Comparison of ENCODE assay signal across 19 cellular contexts in the genomic region with DNA sequence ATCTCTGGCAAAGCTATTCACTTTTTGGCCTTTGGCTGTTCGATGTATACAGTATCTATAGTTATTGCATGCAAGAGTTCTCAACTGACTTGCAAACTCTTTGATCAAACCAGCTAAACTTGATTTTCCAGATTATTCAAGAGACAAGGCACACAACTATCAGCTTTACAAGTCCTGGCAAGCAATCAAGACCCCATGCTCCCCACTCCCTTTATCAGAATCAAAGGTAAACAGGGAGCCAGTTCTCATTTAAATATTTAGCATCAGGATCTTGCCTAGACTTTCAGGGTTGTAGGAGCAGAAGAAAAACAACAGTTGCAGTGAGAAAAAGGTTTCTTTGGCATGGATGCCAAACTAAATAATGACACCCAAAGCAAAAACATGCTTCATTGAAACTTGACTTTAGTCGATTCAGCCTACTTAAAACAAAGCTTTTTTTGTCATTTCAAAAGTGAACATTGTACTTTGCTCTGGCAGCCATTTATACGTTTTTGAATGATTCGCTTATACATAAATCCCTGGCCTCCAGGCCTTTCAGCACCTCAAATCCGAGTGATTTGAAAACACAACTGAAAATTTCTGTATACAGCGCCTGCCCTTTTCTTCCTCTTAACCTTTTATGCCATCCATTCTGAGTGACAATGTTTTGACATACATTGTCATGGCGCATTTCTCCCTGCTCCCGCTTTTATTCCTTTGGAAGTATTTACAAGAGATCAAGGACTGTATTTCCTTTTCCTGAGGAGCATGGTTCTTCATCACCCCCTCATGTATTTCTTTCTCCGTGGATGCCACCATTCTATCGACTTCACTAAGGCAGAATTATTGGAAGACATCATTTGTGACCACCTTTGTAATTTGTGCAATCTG.
DNase-seq lines count a peak whose midpoint lies in the region; ATAC-seq and TF ChIP-seq lines count a peak whose summit lies in the region.
"Had no signal": no experiment of that assay in that cellular context is flagged by ENCODE, and none has a peak within 500 bp of the region (broad histone marks: within the 10 kb centered on the region; RNA-seq: fewer than 3 reads in every experiment).

No MANE protein-coding gene starts in this region.

- no peak overlapping the region for H3K4me3 Mint-ChIP-seq in GM23338
- no peak overlapping the region for H3K4me3 Mint-ChIP-seq in naive thymus-derived CD8-positive, alpha-beta T cell
- H3K4me3 Mint-ChIP-seq: activated CD4-positive, alpha-beta memory T cell treated with anti-CD3 and anti-CD28 coated beads for 36 hours; activated T-cell treated with anti-CD3 and anti-CD28 coated beads, Interleukin-2, amount 50 U/mL, for 4 hours; central memory CD8-positive, alpha-beta T cell; effector memory CD8-positive, alpha-beta T cell; H9; natural killer cell treated with Interleukin-12 subunit alpha and Interleukin-12 subunit beta and Interleukin-15 and Interleukin-18, amount 100 ng/mL, for 72 hours had no signal

- no peak overlapping the region for H3K27ac Mint-ChIP-seq in GM23338
- H3K27ac Mint-ChIP-seq in naive thymus-derived CD8-positive, alpha-beta T cell: no peak overlapping the region
- H3K27ac Mint-ChIP-seq: activated CD4-positive, alpha-beta memory T cell treated with anti-CD3 and anti-CD28 coated beads for 36 hours; effector memory CD8-positive, alpha-beta T cell; natural killer cell treated with Interleukin-12 subunit alpha and Interleukin-12 subunit beta and Interleukin-15 and Interleukin-18, amount 100 ng/mL, for 72 hours had no signal

- no peaks in the 10 kb centered on the region for H3K36me3 ChIP-seq in GM23338 (ENCODE audit: insufficient read depth)
- H3K36me3 ChIP-seq in prostate gland: no peaks in the 10 kb centered on the region

- H4K20me1 ChIP-seq in GM23338 (replicated peaks; ENCODE audit: insufficient read depth): no peaks in the 10 kb centered on the region

- peaks cover 24% of the 10 kb centered on the region for H3K4me1 Mint-ChIP-seq in GM23338
- H3K4me1 Mint-ChIP-seq in naive thymus-derived CD8-positive, alpha-beta T cell: peaks cover 0 to 3% (median 0%) of the 10 kb centered on the region in 4 donors
- H3K4me1 Mint-ChIP-seq: central memory CD8-positive, alpha-beta T cell had no signal

- H3K4me1 ChIP-seq in GM23338 (ENCODE audit: insufficient read depth): peaks cover 16% of the 10 kb centered on the region; the same call in 1 of the 2 replicates
- H3K4me1 ChIP-seq in prostate gland (replicated peaks): peaks cover 4% of the 10 kb centered on the region

- H3K4me2 ChIP-seq in GM23338: no peak overlapping the region

- no peaks in the 10 kb centered on the region for H3K79me2 ChIP-seq in GM23338 (replicated peaks; ENCODE audit: insufficient read depth)

- ATAC-seq in GM23338: no peak
- ATAC-seq in esophagus mucosa: peak; percentile 71
- no peak for ATAC-seq in naive thymus-derived CD8-positive, alpha-beta T cell
- no peak for ATAC-seq in HG03432 (IDR thresholded peaks at IDR 0.05; ENCODE audit: unreplicated experiment)
- no peak for ATAC-seq in HG02840 (IDR thresholded peaks at IDR 0.05; ENCODE audit: low FRiP score, unreplicated experiment)
- ATAC-seq: activated T-cell treated with anti-CD3 and anti-CD28 coated beads, Interleukin-2, amount 50 U/mL, for 4 hours; effector memory CD8-positive, alpha-beta T cell; natural killer cell treated with Interleukin-12 subunit alpha and Interleukin-12 subunit beta and Interleukin-15 and Interleukin-18, amount 100 ng/mL, for 72 hours had no signal

- TF ChIP-seq CTCF in GM23338 (conservative IDR thresholded peaks at IDR 0.05; ENCODE audit: low read depth in 2 of 2) (no peak), prostate gland (IDR thresholded peaks at IDR 0.05) (no peak)

- no peaks in the 10 kb centered on the region for H3K9me3 Mint-ChIP-seq in GM23338
- H3K9me3 Mint-ChIP-seq in naive thymus-derived CD8-positive, alpha-beta T cell: no peaks in the 10 kb centered on the region
- H3K9me3 Mint-ChIP-seq: activated CD4-positive, alpha-beta memory T cell treated with anti-CD3 and anti-CD28 coated beads for 36 hours; activated T-cell treated with anti-CD3 and anti-CD28 coated beads, Interleukin-2, amount 50 U/mL, for 4 hours; central memory CD8-positive, alpha-beta T cell; effector memory CD8-positive, alpha-beta T cell; H9 had no signal

- H3F3A ChIP-seq in GM23338 (replicated peaks; ENCODE audit: low read depth): no peaks in the 10 kb centered on the region

- no peaks in the 10 kb centered on the region for H3K9me2 ChIP-seq in GM23338 (ENCODE audit: insufficient read depth)

- H3K9me3 ChIP-seq in prostate gland: no peaks in the 10 kb centered on the region

- no peak overlapping the region for H3K27ac ChIP-seq in GM23338 (ENCODE audit: low read depth)
- peak overlapping the region; percentile 22 to 56 for H3K27ac ChIP-seq in prostate gland
- H3K27ac ChIP-seq: RWPE1 had no signal

- intact Hi-C loops in prostate gland (cut with DNase I): no loop called here

- POLR2A ChIA-PET in naive thymus-derived CD8-positive, alpha-beta T cell (lab: Charles Lee): no interaction called here

- H3K27me3 Mint-ChIP-seq in GM23338 (ENCODE audit: insufficient read depth, low read depth, poor library complexity): peaks cover 2% of the 10 kb centered on the region
- no peaks in the 10 kb centered on the region for H3K27me3 Mint-ChIP-seq in naive thymus-derived CD8-positive, alpha-beta T cell
- H3K27me3 Mint-ChIP-seq: activated CD4-positive, alpha-beta memory T cell treated with anti-CD3 and anti-CD28 coated beads for 36 hours had no signal

- H3K4me3 ChIP-seq in GM23338 (no peak overlapping the region), prostate gland (no peak overlapping the region)

- WGBS in prostate gland: 57% methylated on average over 10 of the region's 10 CpGs

- H2AFZ ChIP-seq in GM23338: peak overlapping the region; percentile 34; the same call in 1 of the 2 replicates

- no peaks in the 10 kb centered on the region for H3K36me3 Mint-ChIP-seq in GM23338 (ENCODE audit: low read depth)
- H3K36me3 Mint-ChIP-seq in naive thymus-derived CD8-positive, alpha-beta T cell: no peaks in the 10 kb centered on the region
- H3K36me3 Mint-ChIP-seq: activated CD4-positive, alpha-beta memory T cell treated with anti-CD3 and anti-CD28 coated beads for 36 hours; natural killer cell treated with Interleukin-12 subunit alpha and Interleukin-12 subunit beta and Interleukin-15 and Interleukin-18, amount 100 ng/mL, for 72 hours had no signal

- no peak for TF ChIP-seq POLR2A in prostate gland (IDR thresholded peaks at IDR 0.05)

- H3K27me3 ChIP-seq in GM23338 (ENCODE audit: insufficient read depth): no peaks in the 10 kb centered on the region
- H3K27me3 ChIP-seq in prostate gland (replicated peaks; ENCODE audit: insufficient read depth): no peaks in the 10 kb centered on the region

- DNase-seq in GM23338 (ENCODE audit: low spot score): peak; percentile 6
- DNase-seq in NCI-H510A treated with DMSO at 0.1 percent for 48 hours (lab: John Stamatoyannopoulos, UW): peak; percentile 64
- peak; percentile 74 for DNase-seq in prostate gland (ENCODE audit: low spot score)
- DNase-seq in naive thymus-derived CD8-positive, alpha-beta T cell: no peak
- DNase-seq in NCI-H82 treated with DMSO at 0.1 percent for 48 hours (lab: John Stamatoyannopoulos, UW; ENCODE audit: unreplicated experiment): no peak
- DNase-seq: activated CD4-positive, alpha-beta memory T cell treated with anti-CD3 and anti-CD28 coated beads for 36 hours; activated T-cell treated with anti-CD3 and anti-CD28 coated beads, Interleukin-2, amount 50 U/mL, for 4 hours; COR-L47; effector memory CD8-positive, alpha-beta T cell; GDM1; H9; NCI-H187; retina had no signal

Comparison
In these comparisons a context has a peak if more than half of its experiments do, and no peak if none do; other contexts are left out.
1. DNase-seq: peak in GM23338 (single experiment), NCI-H510A treated with DMSO at 0.1 percent for 48 hours (single experiment) and prostate gland (single experiment); none in naive thymus-derived CD8-positive, alpha-beta T cell (0 of 10) and NCI-H82 treated with DMSO at 0.1 percent for 48 hours (single experiment).